13 cellular contexts compared by ENCODE assay signal in genomic region chr17:42522798-42523278, GRCh38. TPM values are rescaled to one million over a fixed set of nuclear protein-coding genes. Genes with fewer than 3 reads are reported as not detected.
A peak's percentile ranks its signal among the peaks of the same experiment; 100 is the strongest.
DNase-seq lines count a peak whose midpoint lies in the region; ATAC-seq and TF ChIP-seq lines count a peak whose summit lies in the region.
"Had no signal": no experiment of that assay in that cellular context is flagged by ENCODE, and none has a peak within 500 bp of the region (broad histone marks: within the 10 kb centered on the region; RNA-seq: fewer than 3 reads in every experiment).

No MANE protein-coding gene starts in this region.

- H2AK5ac ChIP-seq in mesendoderm (ENCODE audit: low read length): no peak overlapping the region

- no peak overlapping the region for H2BK5ac ChIP-seq in mesendoderm (ENCODE audit: low read length)

- H3K27ac ChIP-seq in dorsolateral prefrontal cortex (peak overlapping the region in 49 of 59 donors; percentile 4 to 97 (median 89)), lung (ENCODE audit: low read depth in 1 of 2, low read length in 1 of 2) (peak overlapping the region; percentile 24 to 84), stomach (peak overlapping the region in 4 of 5 donors; percentile 90 to 93 (median 92)), mesendoderm (ENCODE audit: low read depth, low read length) (no peak overlapping the region)

- no peak overlapping the region for H3K9ac ChIP-seq in mesendoderm (ENCODE audit: low read length)

- no peak for TF ChIP-seq EP300 in stomach (IDR thresholded peaks at IDR 0.05)

- H3K9me3 ChIP-seq in lung (ENCODE audit: control insufficient read depth in 2 of 2, insufficient read depth in 1 of 2, low read length in 1 of 2): no peaks in the 10 kb centered on the region
- no peaks in the 10 kb centered on the region for H3K9me3 ChIP-seq in stomach

- no peaks in the 10 kb centered on the region for H3K79me2 ChIP-seq in mesendoderm (ENCODE audit: control insufficient read depth, insufficient read depth, low read length)

- peaks cover 20% of the 10 kb centered on the region for H3K36me3 Mint-ChIP-seq in HFFc6 (ENCODE audit: low read depth)
- H3K36me3 Mint-ChIP-seq in activated naive CD4-positive, alpha-beta T cell treated with anti-CD3 and anti-CD28 coated beads for 36 hours (ENCODE audit: low read depth): no peaks in the 10 kb centered on the region

- H2BK120ac ChIP-seq in mesendoderm (ENCODE audit: low read depth, low read length): no peak overlapping the region

- DNase-seq in HFFc6 (no peak), dorsolateral prefrontal cortex (peak in 1 of 10 donors; percentile 35), lung (ENCODE audit: low spot score) (no peak), stomach (no peak), COLO829 (ENCODE audit: low spot score) (no peak), mesendoderm (no peak), CD1c-positive myeloid dendritic cell (ENCODE audit: extremely low spot score) (no peak)
- no peak for DNase-seq in activated naive CD4-positive, alpha-beta T cell treated with anti-CD3 and anti-CD28 coated beads for 36 hours
- DNase-seq: activated CD4-positive, alpha-beta T cell treated with anti-CD3 and anti-CD28 coated beads, Interleukin-2, amount 50 U/mL, for 4 hours; EL; naive thymus-derived CD8-positive, alpha-beta T cell had no signal

- no peak for TF ChIP-seq CTCF in HFFc6 (IDR thresholded peaks at IDR 0.05)
- TF ChIP-seq CTCF in dorsolateral prefrontal cortex (IDR thresholded peaks at IDR 0.05 in 54 of 56, conservative IDR thresholded peaks at IDR 0.05 in 2 of 56; ENCODE audit: low read depth in 1 of 56, partially characterized antibody in 56 of 56): no peak
- TF ChIP-seq CTCF in lung (IDR thresholded peaks at IDR 0.05; ENCODE audit: control extremely low read depth, extremely low read depth): no peak
- TF ChIP-seq CTCF in stomach (IDR thresholded peaks at IDR 0.05): no peak

- no peak overlapping the region for H3K56ac ChIP-seq in mesendoderm (ENCODE audit: low read length)

- TF ChIP-seq POLR2A in stomach (IDR thresholded peaks at IDR 0.05): no peak

- H3K18ac ChIP-seq in mesendoderm (ENCODE audit: low read length): no peak overlapping the region

- intact Hi-C loops in dorsolateral prefrontal cortex (cut with DNase I) (loop anchor here in 1 of 2 donors (5.0 kb wide), 1 partner anchor 101 kb away; the partner anchor contains the start of gene CAVIN1), stomach (cut with DNase I; ENCODE audit: low total_unique reads) (no loop called here)
- intact Hi-C loops in activated naive CD4-positive, alpha-beta T cell treated with anti-CD3 and anti-CD28 coated beads for 36 hours (cut with micrococcal nuclease): loop anchor here (10.0 kb wide), 1 partner anchor 408 kb away; the partner anchor contains the start of gene DHX58

- no peak overlapping the region for H2BK15ac ChIP-seq in mesendoderm (replicated peaks; ENCODE audit: low read depth)

- no peak overlapping the region for H3K4me3 Mint-ChIP-seq in HFFc6
- no peak overlapping the region for H3K4me3 Mint-ChIP-seq in activated naive CD4-positive, alpha-beta T cell treated with anti-CD3 and anti-CD28 coated beads for 36 hours
- H3K4me3 Mint-ChIP-seq: B cell; naive thymus-derived CD8-positive, alpha-beta T cell had no signal

- H3K4me1 Mint-ChIP-seq in HFFc6 (ENCODE audit: low read depth): peaks cover 95% of the 10 kb centered on the region
- peaks cover 2% of the 10 kb centered on the region for H3K4me1 Mint-ChIP-seq in activated naive CD4-positive, alpha-beta T cell treated with anti-CD3 and anti-CD28 coated beads for 36 hours (ENCODE audit: low read depth)

- H3K36me3 ChIP-seq in lung (ENCODE audit: control insufficient read depth in 2 of 2, insufficient read depth in 2 of 2, low read length in 2 of 2): peaks cover 0 to 18% of the 10 kb centered on the region in 2 donors
- H3K36me3 ChIP-seq in stomach: peaks cover 5 to 23% (median 13%) of the 10 kb centered on the region in 4 donors
- H3K36me3 ChIP-seq in mesendoderm (ENCODE audit: control insufficient read depth, insufficient read depth, low read length): peaks cover 2% of the 10 kb centered on the region

- peak overlapping the region; percentile 97 for H3K27ac Mint-ChIP-seq in HFFc6
- H3K27ac Mint-ChIP-seq in activated naive CD4-positive, alpha-beta T cell treated with anti-CD3 and anti-CD28 coated beads for 36 hours: no peak overlapping the region
- H3K27ac Mint-ChIP-seq: B cell; naive thymus-derived CD8-positive, alpha-beta T cell had no signal

- no peak overlapping the region for H3K23ac ChIP-seq in mesendoderm (ENCODE audit: low read length)

- H3K4ac ChIP-seq in mesendoderm (ENCODE audit: low read depth, low read length): no peak overlapping the region

- H3K9me3 Mint-ChIP-seq in HFFc6: no peaks in the 10 kb centered on the region
- H3K9me3 Mint-ChIP-seq in activated naive CD4-positive, alpha-beta T cell treated with anti-CD3 and anti-CD28 coated beads for 36 hours: no peaks in the 10 kb centered on the region
- H3K9me3 Mint-ChIP-seq: naive thymus-derived CD8-positive, alpha-beta T cell had no signal

- H4K5ac ChIP-seq in mesendoderm (ENCODE audit: low read length): no peak overlapping the region

- H3K4me1 ChIP-seq in lung (ENCODE audit: control insufficient read depth in 2 of 2, insufficient read depth in 2 of 2, low read length in 2 of 2) (peaks cover 28 to 41% of the 10 kb centered on the region in 2 donors), stomach (peaks cover 54 to 82% (median 64%) of the 10 kb centered on the region in 4 donors), mesendoderm (ENCODE audit: control insufficient read depth, low read depth, low read length) (peaks cover 6% of the 10 kb centered on the region)

- WGBS in lung, 2 donors: 87 to 95% methylated on average over 8 of the region's 8 CpGs
- 84 to 96% (median 91%) methylated on average over 8 of the region's 8 CpGs for WGBS in stomach, 5 donors
- WGBS in mesendoderm (ENCODE audit: extremely low coverage, insufficient coverage, low lambda C conversion rate): no CpG with 5 or more reads among the region's 8 CpGs

- ATAC-seq in lung (ENCODE audit: insufficient read depth, low FRiP score): no peak
- ATAC-seq: HCT116; naive thymus-derived CD8-positive, alpha-beta T cell had no signal

- no peak overlapping the region for H4K8ac ChIP-seq in mesendoderm (ENCODE audit: low read depth, low read length)

- H3K79me1 ChIP-seq in mesendoderm (ENCODE audit: low read length): no peaks in the 10 kb centered on the region

- no peak overlapping the region for H3K4me3 ChIP-seq in dorsolateral prefrontal cortex
- H3K4me3 ChIP-seq in lung: no peak overlapping the region
- H3K4me3 ChIP-seq in stomach: no peak overlapping the region
- H3K4me3 ChIP-seq in mesendoderm (ENCODE audit: low read length): no peak overlapping the region

- H3K4me2 ChIP-seq in mesendoderm (ENCODE audit: low read length): no peak overlapping the region

- peaks cover 6% of the 10 kb centered on the region for H3K27me3 Mint-ChIP-seq in HFFc6 (ENCODE audit: insufficient read depth)
- no peaks in the 10 kb centered on the region for H3K27me3 Mint-ChIP-seq in activated naive CD4-positive, alpha-beta T cell treated with anti-CD3 and anti-CD28 coated beads for 36 hours (ENCODE audit: low read depth)
- H3K27me3 Mint-ChIP-seq: B cell; naive thymus-derived CD8-positive, alpha-beta T cell had no signal

- no peaks in the 10 kb centered on the region for H3K27me3 ChIP-seq in dorsolateral prefrontal cortex
- no peaks in the 10 kb centered on the region for H3K27me3 ChIP-seq in lung (ENCODE audit: control insufficient read depth, insufficient read depth)
- H3K27me3 ChIP-seq in stomach: no peaks in the 10 kb centered on the region
- H3K27me3 ChIP-seq in mesendoderm (ENCODE audit: insufficient read depth, low read length, poor library complexity): no peaks in the 10 kb centered on the region

- CTCF ChIA-PET in activated naive CD4-positive, alpha-beta T cell treated with anti-CD3 and anti-CD28 coated beads for 36 hours (lab: Charles Lee): interaction anchor here (0.7 kb wide), 1 partner anchor 415 kb away, joined by 3 read pairs; no protein-coding TSS in a partner anchor

RNA-seq across cellular contexts. Expression of gene NAGLU, which starts 13.2 kb away (rescaled TPM):
- total RNA-seq in HFFc6 (2021; fragmentation: NEBNext Ultra II Directional; extraction: Animal tissue kit (Norgen Biotek cat#: 25700)): 10 to 100 TPM; 38.7 to 43.1 (median 39.9) TPM
- total RNA-seq in dorsolateral prefrontal cortex (10 to 100 TPM in 115 of 120 experiments, 1 to 10 TPM in 5; 7.5 to 45.5 (median 18.3) TPM), lung (10 to 100 TPM; 16.8 to 69.8 TPM), stomach (10 to 100 TPM; 11.7 to 55.8 (median 22.9) TPM)
- polyA plus RNA-seq in lung (10 to 100 TPM; 32.3 to 37.9 TPM), stomach (10 to 100 TPM; 16.7 to 22.4 (median 19.9) TPM)
- polyA plus RNA-seq in mesendoderm (2013, experiment 1 of 2): 9.6 TPM
- 9.0 TPM for polyA plus RNA-seq in mesendoderm (2013, experiment 2 of 2)
- 10 to 100 TPM; 11.1 to 11.9 TPM for total RNA-seq in activated naive CD4-positive, alpha-beta T cell treated with anti-CD3 and anti-CD28 coated beads for 36 hours

RNA-seq across cellular contexts. Expression of gene HSD17B1, which starts 29.9 kb away (rescaled TPM):
- 1 to 10 TPM in 4 of 6 experiments, under 1 TPM in 2; 0.66 to 1.5 (median 1.1) TPM for total RNA-seq in HFFc6 (2021; fragmentation: NEBNext Ultra II Directional; extraction: Animal tissue kit (Norgen Biotek cat#: 25700))
- 10 to 100 TPM in 14 of 120 experiments, 1 to 10 TPM in 106; 1.3 to 16.2 (median 4.5) TPM for total RNA-seq in dorsolateral prefrontal cortex
- 1 to 10 TPM in 1 of 2 donors, under 1 TPM in 1; 0.98 to 1.3 TPM for total RNA-seq in lung
- polyA plus RNA-seq in lung: 1 to 10 TPM; 1.8 to 2.4 TPM
- total RNA-seq in stomach: 1 to 10 TPM in 1 of 5 donors, under 1 TPM in 1, not detected in 3; 0.55 to 1.8 TPM
- 1 to 10 TPM; 2.7 to 4.8 (median 4.6) TPM for polyA plus RNA-seq in stomach
- polyA plus RNA-seq in mesendoderm (2013, experiment 1 of 2): 0.59 TPM
- 0.67 TPM for polyA plus RNA-seq in mesendoderm (2013, experiment 2 of 2)
- under 1 TPM; 0.26 to 0.67 TPM for total RNA-seq in activated naive CD4-positive, alpha-beta T cell treated with anti-CD3 and anti-CD28 coated beads for 36 hours

RNA-seq across cellular contexts. Expression of gene COASY, which starts 39.1 kb away (rescaled TPM):
- total RNA-seq in HFFc6 (2021; fragmentation: NEBNext Ultra II Directional; extraction: Animal tissue kit (Norgen Biotek cat#: 25700)): 10 to 100 TPM; 64.6 to 77.6 (median 71.1) TPM
- 10 to 100 TPM; 39.4 to 77.1 (median 59.2) TPM for total RNA-seq in dorsolateral prefrontal cortex
- 10 to 100 TPM; 25.9 to 93.2 TPM for total RNA-seq in lung
- 10 to 100 TPM; 57.3 to 71.3 TPM for polyA plus RNA-seq in lung
- total RNA-seq in stomach: 100 to 1,000 TPM in 1 of 5 donors, 10 to 100 TPM in 4; 15.6 to 127 (median 43.5) TPM
- 10 to 100 TPM; 79.6 to 93.4 (median 88.4) TPM for polyA plus RNA-seq in stomach
- 113 TPM for polyA plus RNA-seq in mesendoderm (2013, experiment 1 of 2)
- 116 TPM for polyA plus RNA-seq in mesendoderm (2013, experiment 2 of 2)
- 10 to 100 TPM; 93.3 to 93.6 TPM for total RNA-seq in activated naive CD4-positive, alpha-beta T cell treated with anti-CD3 and anti-CD28 coated beads for 36 hours

RNA-seq across cellular contexts. Expression of gene MLX, which starts 44.1 kb away (rescaled TPM):
- 10 to 100 TPM; 40.7 to 48.3 (median 47.0) TPM for total RNA-seq in HFFc6 (2021; fragmentation: NEBNext Ultra II Directional; extraction: Animal tissue kit (Norgen Biotek cat#: 25700))
- 10 to 100 TPM; 16.9 to 36.3 (median 26.3) TPM for total RNA-seq in dorsolateral prefrontal cortex
- total RNA-seq in lung: 10 to 100 TPM; 31.9 to 69.7 TPM
- 10 to 100 TPM; 61.8 to 71.6 TPM for polyA plus RNA-seq in lung
- 100 to 1,000 TPM in 1 of 5 donors, 10 to 100 TPM in 4; 39.7 to 101 (median 62.5) TPM for total RNA-seq in stomach
- 10 to 100 TPM; 39.1 to 83.4 (median 55.5) TPM for polyA plus RNA-seq in stomach
- polyA plus RNA-seq in mesendoderm (2013, experiment 1 of 2): 47.9 TPM
- polyA plus RNA-seq in mesendoderm (2013, experiment 2 of 2): 45.7 TPM
- 10 to 100 TPM; 22.1 to 24.7 TPM for total RNA-seq in activated naive CD4-positive, alpha-beta T cell treated with anti-CD3 and anti-CD28 coated beads for 36 hours

RNA-seq across cellular contexts. Expression of gene PSMC3IP, which starts 54.7 kb away (rescaled TPM):
- 10 to 100 TPM in 5 of 6 experiments, 1 to 10 TPM in 1; 7.3 to 18.2 (median 16.0) TPM for total RNA-seq in HFFc6 (2021; fragmentation: NEBNext Ultra II Directional; extraction: Animal tissue kit (Norgen Biotek cat#: 25700))
- total RNA-seq in dorsolateral prefrontal cortex: 10 to 100 TPM in 2 of 120 experiments, 1 to 10 TPM in 118; 1.4 to 11.5 (median 5.9) TPM
- total RNA-seq in lung: 1 to 10 TPM; 3.4 to 7.5 TPM
- 1 to 10 TPM; 3.7 to 4.3 TPM for polyA plus RNA-seq in lung
- total RNA-seq in stomach: 1 to 10 TPM in 2 of 5 donors, under 1 TPM in 1, not detected in 2; 0.89 to 3.3 (median 2.4) TPM
- 1 to 10 TPM; 5.1 to 6.5 (median 5.2) TPM for polyA plus RNA-seq in stomach
- polyA plus RNA-seq in mesendoderm (2013, experiment 1 of 2): 26.0 TPM
- polyA plus RNA-seq in mesendoderm (2013, experiment 2 of 2): 26.0 TPM
- 10 to 100 TPM; 38.6 to 42.2 TPM for total RNA-seq in activated naive CD4-positive, alpha-beta T cell treated with anti-CD3 and anti-CD28 coated beads for 36 hours
